18 cellular contexts compared by ENCODE assay signal in the genomic region with DNA sequence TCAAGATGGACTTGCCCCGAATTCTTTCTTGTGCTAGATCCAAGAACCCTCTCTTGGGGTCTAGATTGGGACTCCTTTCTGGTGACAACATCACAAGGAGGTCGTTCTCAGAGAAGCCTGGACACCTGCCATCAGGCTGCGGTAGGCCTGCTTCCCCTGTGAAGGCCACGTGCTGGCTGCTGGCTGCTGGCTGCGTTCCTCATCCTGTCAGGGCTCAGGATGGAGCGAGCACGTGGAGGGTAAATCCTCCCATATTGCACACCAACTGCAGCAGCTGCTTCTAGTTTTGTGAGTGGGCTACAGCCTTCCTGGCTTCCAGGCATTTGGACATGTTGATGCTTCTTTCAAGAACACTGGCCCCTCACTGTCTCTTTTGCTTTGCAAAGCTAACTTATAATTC.
DNase-seq lines count a peak whose midpoint lies in the region; ATAC-seq and TF ChIP-seq lines count a peak whose summit lies in the region.
"Had no signal": no experiment of that assay in that cellular context is flagged by ENCODE, and none has a peak within 500 bp of the region (broad histone marks: within the 10 kb centered on the region; RNA-seq: fewer than 3 reads in every experiment).

No MANE protein-coding gene starts in this region.

- H3K4me1 ChIP-seq in naive thymus-derived CD4-positive, alpha-beta T cell (ENCODE audit: control insufficient read depth in 2 of 2, insufficient read depth in 2 of 2, low read length in 2 of 2) = peaks cover 0 to 19% of the 10 kb centered on the region in 2 donors

- H3K27ac Mint-ChIP-seq in naive thymus-derived CD4-positive, alpha-beta T cell = peak overlapping the region in 6 of 9 donors; percentile 16 to 81 (median 60)
- H3K27ac Mint-ChIP-seq: IgD-negative memory B cell; stimulated activated naive CD8-positive, alpha-beta T cell treated with anti-CD3 and anti-CD28 coated beads, Interleukin-15, Interleukin-2, amounts not matched to agents 100 ng/mL and 50 ng/mL, for 24 hours had no signal

- ATAC-seq in naive thymus-derived CD4-positive, alpha-beta T cell = peak; percentile 40

- no peak overlapping the region for H3K27ac ChIP-seq in brain microvascular endothelial cell
- no peak overlapping the region for H3K27ac ChIP-seq in naive thymus-derived CD4-positive, alpha-beta T cell (ENCODE audit: low read depth, low read length)
- H3K27ac ChIP-seq: 22Rv1 had no signal

- H3K9me3 ChIP-seq in naive thymus-derived CD4-positive, alpha-beta T cell (ENCODE audit: control insufficient read depth in 2 of 3, low read length in 3 of 3) = no peaks in the 10 kb centered on the region

- POLR2A ChIA-PET in naive thymus-derived CD4-positive, alpha-beta T cell (lab: Charles Lee) = interaction anchor here (0.6 to 1.6 kb wide), 2 partner anchors 10 to 23 kb away, joined by 4 to 5 read pairs; no protein-coding TSS in a partner anchor

- peaks cover 3 to 12% (median 9%) of the 10 kb centered on the region in 11 donors for H3K9me3 Mint-ChIP-seq in naive thymus-derived CD4-positive, alpha-beta T cell
- H3K9me3 Mint-ChIP-seq: stimulated activated naive CD8-positive, alpha-beta T cell treated with anti-CD3 and anti-CD28 coated beads, Interleukin-15, Interleukin-2, amounts not matched to agents 100 ng/mL and 50 ng/mL, for 24 hours had no signal

- no peak overlapping the region for H3K4me3 ChIP-seq in brain microvascular endothelial cell (ENCODE audit: low read depth, low read length)
- no peak overlapping the region for H3K4me3 ChIP-seq in naive thymus-derived CD4-positive, alpha-beta T cell (ENCODE audit: low read length)
- H3K4me3 ChIP-seq: lung had no signal

- H3K27me3 Mint-ChIP-seq in naive thymus-derived CD4-positive, alpha-beta T cell = no peaks in the 10 kb centered on the region
- H3K27me3 Mint-ChIP-seq: stimulated activated naive CD8-positive, alpha-beta T cell treated with anti-CD3 and anti-CD28 coated beads, Interleukin-15, Interleukin-2, amounts not matched to agents 100 ng/mL and 50 ng/mL, for 24 hours had no signal

- H3K4me1 Mint-ChIP-seq in naive thymus-derived CD4-positive, alpha-beta T cell = peaks cover 5 to 39% (median 22%) of the 10 kb centered on the region in 7 donors
- H3K4me1 Mint-ChIP-seq: IgD-negative memory B cell had no signal

- intact Hi-C loops in naive thymus-derived CD4-positive, alpha-beta T cell (cut with micrococcal nuclease) = no loop called here

- in situ Hi-C loops in brain microvascular endothelial cell (cut with HindIII; ENCODE audit: low pct_ligation_motif_present, low sequenced_read_pairs) = no loop called here

- peak; percentile 49 for DNase-seq in DMS 273 (lab: John Stamatoyannopoulos, UW; ENCODE audit: unreplicated experiment)
- DNase-seq in DMS 273 treated with DMSO at 0.1 percent for 48 hours (lab: John Stamatoyannopoulos, UW) = no peak
- peak; percentile 66 to 70 for DNase-seq in Kasumi-1 (lab: John Stamatoyannopoulos, UW)
- peak; percentile 3 for DNase-seq in brain microvascular endothelial cell
- peak in 3 of 9 donors; percentile 5 to 14 (median 12) for DNase-seq in naive thymus-derived CD4-positive, alpha-beta T cell
- DNase-seq in hippocampal formation (lab: John Stamatoyannopoulos, UW) = no peak
- no peak for DNase-seq in NCI-H446 treated with DMSO at 0.1 percent for 48 hours (lab: John Stamatoyannopoulos, UW)
- DNase-seq in activated effector memory CD4-positive, alpha-beta T cell treated with anti-CD3 and anti-CD28 coated beads, Interleukin-2, amount 50 U/mL, for 16 hours = no peak
- DNase-seq: activated naive CD4-positive, alpha-beta T cell treated with anti-CD3 and anti-CD28 coated beads, Interleukin-2, amount 50 U/mL, for 16 hours; COR-L47; NCI-H187; NCI-H526; Right ventricle myocardium superior had no signal

- peaks cover 4 to 7% (median 6%) of the 10 kb centered on the region in 5 donors for H3K36me3 Mint-ChIP-seq in naive thymus-derived CD4-positive, alpha-beta T cell
- H3K36me3 Mint-ChIP-seq: IgD-negative memory B cell had no signal

- CTCF ChIA-PET in naive thymus-derived CD4-positive, alpha-beta T cell (lab: Charles Lee) = interaction anchor here (0.8 kb wide), 1 partner anchor 36 kb away, joined by 3 read pairs; no protein-coding TSS in a partner anchor

- no peaks in the 10 kb centered on the region for H3K36me3 ChIP-seq in brain microvascular endothelial cell (replicated peaks)
- H3K36me3 ChIP-seq in naive thymus-derived CD4-positive, alpha-beta T cell (ENCODE audit: control insufficient read depth in 2 of 3, insufficient read depth in 3 of 3, low read length in 3 of 3) = no peaks in the 10 kb centered on the region

- H3K27me3 ChIP-seq in brain microvascular endothelial cell (replicated peaks) = no peaks in the 10 kb centered on the region
- H3K27me3 ChIP-seq in naive thymus-derived CD4-positive, alpha-beta T cell (ENCODE audit: control insufficient read depth in 2 of 2, insufficient read depth in 2 of 2, low read length in 2 of 2) = no peaks in the 10 kb centered on the region

- peak overlapping the region in 3 of 10 donors; percentile 30 to 64 (median 32) for H3K4me3 Mint-ChIP-seq in naive thymus-derived CD4-positive, alpha-beta T cell
- H3K4me3 Mint-ChIP-seq: IgD-negative memory B cell; neural crest cell; stimulated activated naive CD8-positive, alpha-beta T cell treated with anti-CD3 and anti-CD28 coated beads, Interleukin-15, Interleukin-2, amounts not matched to agents 100 ng/mL and 50 ng/mL, for 24 hours had no signal

- TF ChIP-seq CTCF in brain microvascular endothelial cell (IDR thresholded peaks at IDR 0.05; ENCODE audit: low read depth, low read length, missing control alignments) = no peak

Comparison
In these comparisons a context has a peak if more than half of its experiments do, and no peak if none do; other contexts are left out.
1. DNase-seq: peak in DMS 273 (single experiment), Kasumi-1 (2 of 2) and brain microvascular endothelial cell (single experiment); none in DMS 273 treated with DMSO at 0.1 percent for 48 hours (single experiment), hippocampal formation (0 of 2), NCI-H446 treated with DMSO at 0.1 percent for 48 hours (single experiment) and activated effector memory CD4-positive, alpha-beta T cell treated with anti-CD3 and anti-CD28 coated beads, Interleukin-2, amount 50 U/mL, for 16 hours (single experiment).